8 cellular contexts compared by ENCODE assay signal in genomic region chr18:51195602-51196115, GRCh38. TPM values are rescaled to one million over a fixed set of nuclear protein-coding genes. Genes with fewer than 3 reads are reported as not detected.
A peak's percentile ranks its signal among the peaks of the same experiment; 100 is the strongest.
DNase-seq lines count a peak whose midpoint lies in the region; ATAC-seq, FAIRE-seq and TF ChIP-seq lines count a peak whose summit lies in the region.

No MANE protein-coding gene starts in this region.

- peak overlapping the region; percentile 11 to 65 for H3K9ac ChIP-seq in kidney (ENCODE audit: low read length in 2 of 2)

- WGBS in body of pancreas, 2 donors: 0% methylated on average over 10 of the region's 10 CpGs

- TF ChIP-seq CTCF in GM06990 (IDR thresholded peaks at IDR 0.05; ENCODE audit: insufficient read depth, low read length, poor library complexity, severe bottlenecking): no peak
- TF ChIP-seq CTCF in body of pancreas (IDR thresholded peaks at IDR 0.05): no peak
- TF ChIP-seq CTCF in kidney (IDR thresholded peaks at IDR 0.05; ENCODE audit: borderline replicate concordance, extremely low read depth, insufficient read depth): no peak

- H3K9me3 ChIP-seq in SJCRH30 (replicated peaks) (no peaks in the 10 kb centered on the region), body of pancreas (no peaks in the 10 kb centered on the region), kidney (ENCODE audit: control insufficient read depth in 1 of 2, low read length in 2 of 2) (no peaks in the 10 kb centered on the region)

- FAIRE-seq in kidney (lab: Jason Lieb, UNC): no peak

- intact Hi-C loops in body of pancreas (cut with DNase I): no loop called here
- intact Hi-C loops in kidney (cut with DNase I): no loop called here

- H3K4me3 ChIP-seq in GM06990 (replicated peaks; ENCODE audit: low read depth, low read length): peak overlapping the region; percentile 97
- H3K4me3 ChIP-seq in SJCRH30: peak overlapping the region; percentile 96
- peak overlapping the region; percentile 86 to 91 for H3K4me3 ChIP-seq in body of pancreas
- H3K4me3 ChIP-seq in kidney (ENCODE audit: low read length in 2 of 2): peak overlapping the region; percentile 71 to 88

- ATAC-seq in body of pancreas (no peak), HG02885 (IDR thresholded peaks at IDR 0.05; ENCODE audit: poor library complexity, unreplicated experiment) (no peak), HG03571 (IDR thresholded peaks at IDR 0.05; ENCODE audit: unreplicated experiment) (no peak)

- H3K4me1 ChIP-seq in SJCRH30 (peaks cover 9% of the 10 kb centered on the region; the same call in 1 of the 2 replicates), body of pancreas (peaks cover 43% of the 10 kb centered on the region), kidney (ENCODE audit: control insufficient read depth in 1 of 2, insufficient read depth in 1 of 2, low read depth in 1 of 2, low read length in 2 of 2) (peaks cover 19 to 20% of the 10 kb centered on the region in 2 donors)

- DNase-seq in GM06990 (ENCODE audit: extremely low read depth, insufficient read length): peak; percentile 43
- DNase-seq in MV-4-11 (lab: John Stamatoyannopoulos, UW): peak; percentile 39
- DNase-seq in SJCRH30: peak; percentile 59 to 74
- peak; percentile 15 to 43 (median 27) for DNase-seq in body of pancreas
- no peak for DNase-seq in kidney
- peak; percentile 19 to 47 for DNase-seq in stimulated activated CD4-positive, alpha-beta T cell treated with anti-CD3 and anti-CD28 coated beads, Interleukin-2, amount 100 ng/mL, for 24 hours

- peak in 1 of 3 donors; percentile 27 for TF ChIP-seq POLR2A in body of pancreas (IDR thresholded peaks at IDR 0.05)

- H3K27ac ChIP-seq in SJCRH30: peak overlapping the region; percentile 89
- peak overlapping the region; percentile 94 to 98 (median 96) for H3K27ac ChIP-seq in body of pancreas
- H3K27ac ChIP-seq in kidney (ENCODE audit: low read depth in 2 of 2, low read length in 2 of 2): peak overlapping the region; percentile 91 to 93

- H3K27me3 ChIP-seq in GM06990 (replicated peaks; ENCODE audit: control insufficient read depth, insufficient read depth, low read length): no peaks in the 10 kb centered on the region
- no peaks in the 10 kb centered on the region for H3K27me3 ChIP-seq in SJCRH30
- no peaks in the 10 kb centered on the region for H3K27me3 ChIP-seq in body of pancreas

- H3K36me3 ChIP-seq in GM06990 (ENCODE audit: control insufficient read depth, insufficient read depth, low read length) (no peaks in the 10 kb centered on the region; the same call in 1 of the 2 replicates), SJCRH30 (peaks cover 39% of the 10 kb centered on the region), body of pancreas (replicated peaks in 1 of 2; ENCODE audit: insufficient read depth in 1 of 2, low read depth in 2 of 2) (no peaks in the 10 kb centered on the region), kidney (ENCODE audit: control insufficient read depth in 1 of 2, insufficient read depth in 2 of 2, low read length in 2 of 2) (peaks cover 0 to 2% of the 10 kb centered on the region in 2 donors)

RNA-seq across cellular contexts. Expression of gene MEX3C, which starts 1.8 kb away (rescaled TPM):
- total RNA-seq in SJCRH30 (2014; rRNA removed; shearing (Covaris generic)): 68.2 and 68.4 TPM in 2 replicates
- 10 to 100 TPM; 16.5 to 16.6 TPM for total RNA-seq in body of pancreas
- 36.6 TPM for total RNA-seq in kidney
- polyA plus RNA-seq in kidney (ENCODE audit: insufficient read depth, low read depth, low replicate concordance): 9.5 TPM
